Comparison of ENCODE assay signal across 9 cellular contexts in the genomic region with DNA sequence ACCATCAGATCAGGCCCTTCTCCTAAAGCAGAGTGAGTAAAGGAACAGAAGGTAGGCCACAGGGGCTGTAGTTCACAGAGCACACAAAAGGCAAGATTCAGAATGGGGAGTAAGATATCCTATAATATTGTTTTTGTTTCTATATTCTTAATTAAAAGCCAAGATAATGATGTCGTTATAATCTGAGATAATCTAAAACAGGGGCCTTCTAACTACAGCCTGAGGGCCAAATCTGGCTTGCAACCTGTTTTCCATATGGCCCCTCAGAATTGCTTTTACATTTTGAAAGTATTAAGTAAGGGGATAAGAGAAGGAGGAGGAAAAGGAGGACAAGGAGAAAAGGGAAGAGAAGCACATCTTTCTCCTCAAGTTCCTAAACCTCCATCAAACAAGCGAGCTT.
"Had no signal": no experiment of that assay in that cellular context is flagged by ENCODE, and none has a peak within 500 bp of the region (broad histone marks: within the 10 kb centered on the region; RNA-seq: fewer than 3 reads in every experiment).

No MANE protein-coding gene starts in this region.

- H3K36me3 ChIP-seq: HAP-1 had no signal

- H3K27ac ChIP-seq: HL-60 had no signal

- H3K4me3 ChIP-seq: GM23338, HAP-1 had no signal

- FAIRE-seq: HepG2 had no signal

- H2AFZ ChIP-seq: GM23338 had no signal

- H3K4me3 Mint-ChIP-seq: GM23338, HFFc6, IgD-negative memory B cell had no signal

- DNase-seq: H7, HFFc6, KBM-7 had no signal

- H3K27ac Mint-ChIP-seq: GM23338, HFFc6, IgD-negative memory B cell had no signal

- H3K4me1 Mint-ChIP-seq: GM23338, IgD-negative memory B cell had no signal

- H3K9me3 ChIP-seq: HAP-1 had no signal

- ATAC-seq: GM23338, HCT116, HepG2 had no signal

- H3K4me2 ChIP-seq: GM23338 had no signal
